In genomic region chr7:111735661-111736323, GRCh38 we compare ENCODE assay signal across 8 cellular contexts.
A peak's percentile ranks its signal among the peaks of the same experiment; 100 is the strongest.
DNase-seq lines count a peak whose midpoint lies in the region; ATAC-seq and TF ChIP-seq lines count a peak whose summit lies in the region.

No MANE protein-coding gene starts in this region.

- peak; percentile 83 for DNase-seq in GM03348 (ENCODE audit: low spot score)
- no peak for DNase-seq in RWPE2 (ENCODE audit: low spot score)
- peak; percentile 54 for DNase-seq in activated naive CD8-positive, alpha-beta T cell treated with anti-CD3 and anti-CD28 coated beads, Interleukin-2, amount 50 U/mL, for 24 hours
- DNase-seq in heart left ventricle: peak in 2 of 5 donors; percentile 40 to 46
- peak; percentile 66 for DNase-seq in sciatic nerve (ENCODE audit: low spot score)

- no peaks in the 10 kb centered on the region for H3K27me3 ChIP-seq in Loucy (ENCODE audit: insufficient read depth, low read length, poor library complexity, severe bottlenecking)
- H3K27me3 ChIP-seq in RWPE2 (ENCODE audit: insufficient read depth, poor library complexity, severe bottlenecking): no peaks in the 10 kb centered on the region
- H3K27me3 ChIP-seq in heart left ventricle: no peaks in the 10 kb centered on the region

- TF ChIP-seq CTCF in Loucy (conservative IDR thresholded peaks at IDR 0.05; ENCODE audit: low read length) (peak; percentile 88), RWPE2 (IDR thresholded peaks at IDR 0.05; ENCODE audit: poor library complexity, severe bottlenecking) (peak; percentile 93), heart left ventricle (IDR thresholded peaks at IDR 0.05) (peak; percentile 81 to 94 (median 88))

- H3K9me2 ChIP-seq in Loucy (replicated peaks; ENCODE audit: low read depth, low read length): no peaks in the 10 kb centered on the region

- peaks cover 3% of the 10 kb centered on the region for H3K27me3 Mint-ChIP-seq in activated naive CD8-positive, alpha-beta T cell treated with anti-CD3 and anti-CD28 coated beads, Interleukin-2, amount 50 U/mL, for 24 hours

- H3K4me3 ChIP-seq in Loucy (ENCODE audit: low read length, poor library complexity, severe bottlenecking) (no peak overlapping the region), RWPE2 (ENCODE audit: severe bottlenecking) (no peak overlapping the region), heart left ventricle (no peak overlapping the region)

- H4K20me1 ChIP-seq in Loucy (ENCODE audit: insufficient read depth, low read length, poor library complexity, severe bottlenecking): no peaks in the 10 kb centered on the region

- H3K9me3 ChIP-seq in Loucy (ENCODE audit: insufficient read depth, low read depth, low read length) (no peaks in the 10 kb centered on the region), RWPE2 (ENCODE audit: severe bottlenecking) (no peaks in the 10 kb centered on the region), heart left ventricle (no peaks in the 10 kb centered on the region)

- no peaks in the 10 kb centered on the region for H3K36me3 ChIP-seq in Loucy (ENCODE audit: insufficient read depth, low read length)
- peaks cover 21% of the 10 kb centered on the region for H3K36me3 ChIP-seq in RWPE2 (ENCODE audit: low read depth)
- H3K36me3 ChIP-seq in heart left ventricle: peaks cover 0 to 74% (median 55%) of the 10 kb centered on the region in 9 donors

- no peaks in the 10 kb centered on the region for H3F3A ChIP-seq in Loucy (ENCODE audit: low read depth)

- WGBS in heart left ventricle, 4 donors: 38 to 43% (median 40%) methylated on average over 7 of the region's 7 CpGs

- H3K9me3 Mint-ChIP-seq in activated naive CD8-positive, alpha-beta T cell treated with anti-CD3 and anti-CD28 coated beads, Interleukin-2, amount 50 U/mL, for 24 hours: no peaks in the 10 kb centered on the region

- ATAC-seq in GM21825 (IDR thresholded peaks at IDR 0.05; ENCODE audit: unreplicated experiment) (peak; percentile 77), RWPE2 (ENCODE audit: low read depth) (peak; percentile 44; the same call in 1 of the 3 replicates), heart left ventricle (peak; percentile 34 to 77 (median 56)), sciatic nerve (peak; percentile 69), HG03439 (IDR thresholded peaks at IDR 0.05; ENCODE audit: unreplicated experiment) (no peak)
- ATAC-seq in activated naive CD8-positive, alpha-beta T cell treated with anti-CD3 and anti-CD28 coated beads, Interleukin-2, amount 50 U/mL, for 24 hours: no peak

- H3K27ac ChIP-seq in RWPE2 (ENCODE audit: poor library complexity, severe bottlenecking) (no peak overlapping the region), heart left ventricle (no peak overlapping the region)

- no peaks in the 10 kb centered on the region for H3K4me1 Mint-ChIP-seq in activated naive CD8-positive, alpha-beta T cell treated with anti-CD3 and anti-CD28 coated beads, Interleukin-2, amount 50 U/mL, for 24 hours

- no peak overlapping the region for H3K27ac Mint-ChIP-seq in activated naive CD8-positive, alpha-beta T cell treated with anti-CD3 and anti-CD28 coated beads, Interleukin-2, amount 50 U/mL, for 24 hours

- no peak overlapping the region for H3K9ac ChIP-seq in Loucy (ENCODE audit: low read depth, low read length, poor library complexity, severe bottlenecking)

- H3K79me2 ChIP-seq in Loucy (ENCODE audit: insufficient read depth, low read length): no peaks in the 10 kb centered on the region

- H3K4me2 ChIP-seq in Loucy (ENCODE audit: low read depth, low read length, poor library complexity, severe bottlenecking): no peak overlapping the region

- H3K4me1 ChIP-seq in Loucy (ENCODE audit: insufficient read depth, low read length, poor library complexity, severe bottlenecking) (no peaks in the 10 kb centered on the region), RWPE2 (ENCODE audit: insufficient read depth, poor library complexity, severe bottlenecking) (no peaks in the 10 kb centered on the region), heart left ventricle (peaks cover 0 to 18% (median 7%) of the 10 kb centered on the region in 12 donors)

- H3K36me3 Mint-ChIP-seq in activated naive CD8-positive, alpha-beta T cell treated with anti-CD3 and anti-CD28 coated beads, Interleukin-2, amount 50 U/mL, for 24 hours (ENCODE audit: low read depth): no peaks in the 10 kb centered on the region

- H3K4me3 Mint-ChIP-seq in activated naive CD8-positive, alpha-beta T cell treated with anti-CD3 and anti-CD28 coated beads, Interleukin-2, amount 50 U/mL, for 24 hours: no peak overlapping the region

- no peak for TF ChIP-seq POLR2A in heart left ventricle (IDR thresholded peaks at IDR 0.05)

- H2AFZ ChIP-seq in Loucy (ENCODE audit: low read length): no peak overlapping the region

- intact Hi-C loops in heart left ventricle (cut with DNase I) (loop anchor here in 8 of 10 donors (5.0 to 10.0 kb wide), 7 partner anchors 241 to 1891 kb away; partner anchors contain the start of gene LRRN3 (in 7 of the 8)), sciatic nerve (cut with DNase I) (no loop called here)

Comparison
In these comparisons a context has a peak if more than half of its experiments do, and no peak if none do; other contexts are left out.
1. ATAC-seq: peak in GM21825 (single experiment), RWPE2 (single experiment), heart left ventricle (4 of 4) and sciatic nerve (single experiment); none in activated naive CD8-positive, alpha-beta T cell treated with anti-CD3 and anti-CD28 coated beads, Interleukin-2, amount 50 U/mL, for 24 hours (single experiment) and HG03439 (single experiment).
2. Peak in every context shown above with its lines, with median percentiles within 50 percentile points of each other: CTCF ChIP-seq.